ENCODE assay signal across 11 cellular contexts in the genomic region with DNA sequence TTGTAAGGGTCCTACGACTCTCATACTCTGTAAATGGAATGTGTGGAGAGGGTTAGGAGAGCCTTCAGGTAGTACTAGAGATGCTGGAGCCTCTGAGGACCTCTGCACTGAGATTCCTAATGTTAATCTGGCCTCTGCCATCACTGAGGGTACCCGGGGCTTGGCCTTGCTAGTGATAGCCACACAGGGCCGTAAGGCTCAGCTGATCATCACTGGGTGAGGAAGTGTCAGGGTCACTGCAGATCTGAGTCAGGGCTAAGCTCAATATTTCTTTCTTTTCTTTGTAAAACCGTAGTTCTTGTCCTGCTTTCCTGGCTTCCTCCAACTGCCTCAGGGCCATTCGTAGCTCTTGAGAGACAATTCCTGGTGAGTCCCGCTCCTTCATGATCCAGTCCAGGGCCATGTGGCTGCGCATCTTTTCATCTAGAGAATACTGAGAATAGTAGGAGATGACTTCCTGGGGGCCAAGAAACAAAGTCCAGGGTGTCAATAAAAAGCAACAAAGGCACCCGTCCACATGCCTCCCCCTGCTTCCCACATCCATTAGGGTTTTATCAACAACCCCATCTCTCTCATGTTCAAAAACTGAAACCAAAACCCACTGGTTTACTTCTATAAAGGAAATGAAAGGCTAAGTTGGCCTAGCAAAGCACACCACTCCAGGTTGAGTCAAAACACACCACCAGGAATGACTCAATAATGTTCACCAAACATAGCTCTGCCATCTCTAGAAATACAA. TPM values are rescaled to one million over a fixed set of nuclear protein-coding genes. Genes with fewer than 3 reads are reported as not detected.
DNase-seq lines count a peak whose midpoint lies in the region; ATAC-seq and TF ChIP-seq lines count a peak whose summit lies in the region.
"Had no signal": no experiment of that assay in that cellular context is flagged by ENCODE, and none has a peak within 500 bp of the region (broad histone marks: within the 10 kb centered on the region; RNA-seq: fewer than 3 reads in every experiment).

No MANE protein-coding gene starts in this region.

- CTCF ChIA-PET in CD8-positive, alpha-beta T cell (lab: Charles Lee): interaction anchor here (0.7 to 1.1 kb wide), 2 partner anchors 11 to 16 kb away, joined by 3 read pairs; no protein-coding TSS in a partner anchor

- no peak overlapping the region for H3K27ac Mint-ChIP-seq in CD8-positive, alpha-beta T cell

- H3K27me3 Mint-ChIP-seq in activated T-cell treated with anti-CD3 and anti-CD28 coated beads, Interleukin-2, amount 50 U/mL, for 4 hours (ENCODE audit: low read depth): peaks cover 4% of the 10 kb centered on the region
- peaks cover 2% of the 10 kb centered on the region for H3K27me3 Mint-ChIP-seq in CD8-positive, alpha-beta T cell (ENCODE audit: low read depth)

- POLR2A ChIA-PET in CD8-positive, alpha-beta T cell (lab: Charles Lee): interaction anchor here (0.6 kb wide), 1 partner anchor 1215 kb away, joined by 3 read pairs; no protein-coding TSS in a partner anchor

- TF ChIP-seq CTCF in GM13977 (IDR thresholded peaks at IDR 0.05; ENCODE audit: extremely low read depth, insufficient read depth, missing control alignments): no peak
- no peak for TF ChIP-seq CTCF in CD8-positive, alpha-beta T cell (IDR thresholded peaks at IDR 0.05)

- peaks cover 10% of the 10 kb centered on the region for H3K4me1 Mint-ChIP-seq in activated T-cell treated with anti-CD3 and anti-CD28 coated beads, Interleukin-2, amount 50 U/mL, for 4 hours (ENCODE audit: low read depth)
- no peaks in the 10 kb centered on the region for H3K4me1 Mint-ChIP-seq in CD8-positive, alpha-beta T cell (ENCODE audit: low read depth)

- H3K4me3 Mint-ChIP-seq in activated T-cell treated with anti-CD3 and anti-CD28 coated beads, Interleukin-2, amount 50 U/mL, for 4 hours: no peak overlapping the region
- H3K4me3 Mint-ChIP-seq in CD8-positive, alpha-beta T cell: no peak overlapping the region

- H3K27me3 ChIP-seq in CD8-positive, alpha-beta T cell (ENCODE audit: insufficient read depth, low read length): no peaks in the 10 kb centered on the region

- in situ Hi-C loops in GM13977 (cut with MboI; ENCODE audit: low pct_unique_long_range_greater_than_20kb, low sequenced_read_pairs, unreplicated experiment): no loop called here

- H3K27ac ChIP-seq in CD8-positive, alpha-beta T cell (ENCODE audit: low read depth, low read length): no peak overlapping the region

- DNase-seq in GM13977 (ENCODE audit: low spot score) (peak; percentile 79), AG08396 (ENCODE audit: low spot score) (no peak), NCI-H446 (lab: John Stamatoyannopoulos, UW) (no peak), retina (no peak)
- no peak for DNase-seq in activated T-cell treated with anti-CD3 and anti-CD28 coated beads, Interleukin-2, amount 50 U/mL, for 4 hours
- DNase-seq in CD8-positive, alpha-beta T cell: no peak
- DNase-seq: DMS 273 treated with DMSO at 0.1 percent for 48 hours had no signal

- no peaks in the 10 kb centered on the region for H3K9me3 Mint-ChIP-seq in activated T-cell treated with anti-CD3 and anti-CD28 coated beads, Interleukin-2, amount 50 U/mL, for 4 hours
- no peaks in the 10 kb centered on the region for H3K9me3 Mint-ChIP-seq in CD8-positive, alpha-beta T cell

- H3K36me3 Mint-ChIP-seq in activated T-cell treated with anti-CD3 and anti-CD28 coated beads, Interleukin-2, amount 50 U/mL, for 4 hours (ENCODE audit: insufficient read depth): no peaks in the 10 kb centered on the region
- H3K36me3 Mint-ChIP-seq in CD8-positive, alpha-beta T cell: no peaks in the 10 kb centered on the region

- H3K4me3 ChIP-seq in CD8-positive, alpha-beta T cell (ENCODE audit: low read depth, low read length): no peak overlapping the region

- H3K9me3 ChIP-seq in CD8-positive, alpha-beta T cell (ENCODE audit: low read length): no peaks in the 10 kb centered on the region

- intact Hi-C loops in CD8-positive, alpha-beta T cell (cut with DNase I, micrococcal nuclease): no loop called here

- H3K36me3 ChIP-seq in CD8-positive, alpha-beta T cell (ENCODE audit: insufficient read depth, low read length): no peaks in the 10 kb centered on the region

- peak; percentile 99 for ATAC-seq in GM19452 (IDR thresholded peaks at IDR 0.05; ENCODE audit: unreplicated experiment)
- peak; percentile 99 for ATAC-seq in HG03095 (IDR thresholded peaks at IDR 0.05; ENCODE audit: unreplicated experiment)
- peak; percentile 94 to 97 for ATAC-seq in activated T-cell treated with anti-CD3 and anti-CD28 coated beads, Interleukin-2, amount 50 U/mL, for 4 hours
- ATAC-seq in CD8-positive, alpha-beta T cell: no peak

- no peaks in the 10 kb centered on the region for H3K4me1 ChIP-seq in CD8-positive, alpha-beta T cell (ENCODE audit: insufficient read depth, low read length)

RNA-seq across cellular contexts. Expression of gene LIX1, which starts 47.7 kb away (rescaled TPM):
- total RNA-seq in activated T-cell treated with anti-CD3 and anti-CD28 coated beads, Interleukin-2, amount 50 U/mL, for 4 hours: not detected
- not detected for total RNA-seq in CD8-positive, alpha-beta T cell
- total RNA-seq: LHCN-M2, liver had no signal
